Comparison of ENCODE assay signal across 29 cellular contexts in the genomic region with DNA sequence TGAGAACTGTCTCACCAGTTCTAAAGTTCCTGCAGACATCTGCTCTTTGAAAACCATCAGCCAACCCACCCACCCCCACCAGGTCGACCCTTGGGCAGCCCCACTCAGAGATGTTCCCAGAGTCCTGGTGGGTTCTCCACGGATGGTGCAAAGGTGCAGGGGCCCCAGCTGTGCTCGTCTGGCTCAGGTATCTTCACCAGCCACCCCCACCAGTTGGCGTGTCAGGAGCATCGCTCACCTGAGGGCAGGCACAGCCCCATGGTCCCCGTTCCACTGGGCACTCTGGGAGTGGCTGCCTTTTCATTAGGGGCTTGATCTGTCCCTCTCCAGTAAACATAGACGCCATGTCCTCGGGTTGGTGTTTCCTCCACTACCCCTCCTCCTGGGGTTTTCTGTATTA.
"Had no signal": no experiment of that assay in that cellular context is flagged by ENCODE, and none has a peak within 500 bp of the region (broad histone marks: within the 10 kb centered on the region; RNA-seq: fewer than 3 reads in every experiment).

No MANE protein-coding gene starts in this region.

- H3K4me1 ChIP-seq: adrenal gland had no signal

- H3K4me3 Mint-ChIP-seq: activated CD4-positive, alpha-beta T cell treated with anti-CD3 and anti-CD28 coated beads, Interleukin-2, amount 10 ng/mL, durations not matched to agents 24 days and 14 days; activated CD8-positive, alpha-beta T cell treated with anti-CD3 and anti-CD28 coated beads for 36 hours; activated naive CD4-positive, alpha-beta T cell treated with anti-CD3 and anti-CD28 coated beads for 36 hours; activated T-cell treated with anti-CD3 and anti-CD28 coated beads, Interleukin-2, amount 50 U/mL, for 24 hours; brain had no signal

- H3K27me3 Mint-ChIP-seq: activated CD8-positive, alpha-beta T cell treated with anti-CD3 and anti-CD28 coated beads for 36 hours; activated T-cell treated with anti-CD3 and anti-CD28 coated beads, Interleukin-2, amount 50 U/mL, for 24 hours had no signal

- H3K9me3 ChIP-seq: adrenal gland had no signal

- H3K36me3 ChIP-seq: adrenal gland had no signal

- DNase-seq: activated CD4-positive, alpha-beta T cell treated with anti-CD3 and anti-CD28 coated beads, Interleukin-2, amount 10 ng/mL, durations not matched to agents 24 days and 14 days; activated CD4-positive, alpha-beta T cell treated with anti-CD3 and anti-CD28 coated beads, Interleukin-2, amount 50 U/mL, for 4 hours; activated CD8-positive, alpha-beta T cell treated with anti-CD3 and anti-CD28 coated beads for 36 hours; activated gamma-delta T cell treated with Interleukin-2 at 50 U/mL for 16 hours; activated naive CD4-positive, alpha-beta T cell treated with anti-CD3 and anti-CD28 coated beads for 36 hours; activated T-cell treated with anti-CD3 and anti-CD28 coated beads, Interleukin-2, amount 50 U/mL, for 24 hours; adrenal gland; caudate nucleus; NCI-H1092 treated with DMSO at 0.1 percent for 48 hours; NCI-H1417; NCI-H146; NCI-H187; NCI-H2029 treated with DMSO at 0.1 percent for 48 hours; NCI-H2107; NCI-H2171; NCI-H510A; NCI-H526; NCI-H748 treated with DMSO at 0.1 percent for 48 hours; NK-92 treated with Interleukin-12 subunit alpha and Interleukin-12 subunit beta, amount 100 ng/mL, for 24 hours; PC-9; Right ventricle myocardium superior; SW 1271; T-helper 1 cell; T1000 had no signal

- H3K4me2 ChIP-seq: PC-9 had no signal

- H3K9me3 Mint-ChIP-seq: activated CD4-positive, alpha-beta T cell treated with anti-CD3 and anti-CD28 coated beads, Interleukin-2, amount 10 ng/mL, durations not matched to agents 24 days and 14 days; activated CD8-positive, alpha-beta T cell treated with anti-CD3 and anti-CD28 coated beads for 36 hours; activated naive CD4-positive, alpha-beta T cell treated with anti-CD3 and anti-CD28 coated beads for 36 hours; activated naive CD4-positive, alpha-beta T cell treated with anti-CD3 and anti-CD28 coated beads, Interleukin-2, amount 50 U/mL, for 72 hours; activated T-cell treated with anti-CD3 and anti-CD28 coated beads, Interleukin-2, amount 50 U/mL, for 24 hours; activated T-helper 2 cell treated with anti-CD3 and anti-CD28 coated beads, Interferon-gamma antibody, Interleukin-2, Interleukin-4, amounts not matched to agents 10 μg/mL and 5 μg/mL and 100 μg/mL, durations not matched to agents 14 hours and 24 hours and 36 hours had no signal

- H3K27me3 ChIP-seq: adrenal gland had no signal

- H3K4me3 ChIP-seq: adrenal gland, K562, PC-9 had no signal

- H3K27ac Mint-ChIP-seq: activated CD4-positive, alpha-beta T cell treated with anti-CD3 and anti-CD28 coated beads, Interleukin-2, amount 10 ng/mL, durations not matched to agents 24 days and 14 days; activated naive CD4-positive, alpha-beta T cell treated with anti-CD3 and anti-CD28 coated beads for 36 hours; activated T-cell treated with anti-CD3 and anti-CD28 coated beads, Interleukin-2, amount 50 U/mL, for 24 hours; activated T-helper 2 cell treated with anti-CD3 and anti-CD28 coated beads, Interferon-gamma antibody, Interleukin-2, Interleukin-4, amounts not matched to agents 10 μg/mL and 5 μg/mL and 100 μg/mL, durations not matched to agents 14 hours and 24 hours and 36 hours had no signal

- ATAC-seq: activated CD8-positive, alpha-beta T cell treated with anti-CD3 and anti-CD28 coated beads for 36 hours; activated naive CD4-positive, alpha-beta T cell treated with anti-CD3 and anti-CD28 coated beads, Interleukin-2, amount 50 U/mL, for 72 hours; K562 had no signal

- H3K27ac ChIP-seq: adrenal gland, PC-9, RWPE1 had no signal

- H3K36me3 Mint-ChIP-seq: activated naive CD4-positive, alpha-beta T cell treated with anti-CD3 and anti-CD28 coated beads, Interleukin-2, amount 50 U/mL, for 72 hours; brain had no signal
